ENCODE assay signal across 21 cellular contexts in genomic region chr1:3685229-3685628, GRCh38. TPM values are rescaled to one million over a fixed set of nuclear protein-coding genes. Genes with fewer than 3 reads are reported as not detected.
"Had no signal": no experiment of that assay in that cellular context is flagged by ENCODE, and none has a peak within 500 bp of the region (broad histone marks: within the 10 kb centered on the region; RNA-seq: fewer than 3 reads in every experiment).

No MANE protein-coding gene starts in this region.

- H3K4me3 ChIP-seq: esophagus squamous epithelium, mucosa of descending colon, right atrium auricular region, sigmoid colon, transverse colon had no signal

- H3K27me3 ChIP-seq: right atrium auricular region, testis had no signal

- H3K9me3 ChIP-seq: esophagus squamous epithelium, mucosa of descending colon, right atrium auricular region, sigmoid colon, testis, transverse colon had no signal

- H3K27ac ChIP-seq: esophagus squamous epithelium, right atrium auricular region, sigmoid colon, skin epidermis, testis, transverse colon had no signal

- DNase-seq: effector memory CD8-positive, alpha-beta T cell; esophagus squamous epithelium; foreskin fibroblast; immature natural killer cell; kidney; left cardiac atrium; left ventricle myocardium superior; mucosa of descending colon; naive thymus-derived CD8-positive, alpha-beta T cell; posterior cingulate gyrus; sigmoid colon; stimulated activated CD4-positive, alpha-beta T cell treated with anti-CD3 and anti-CD28 coated beads, Interleukin-2, amount 100 ng/mL, for 24 hours; stimulated activated CD4-positive, alpha-beta T cell treated with anti-CD3 and anti-CD28 coated beads, Interleukin-4, amount 100 ng/mL, for 4 hours; stimulated activated naive B cell treated with anti-CD40 and anti-IgM and Interleukin-4, amounts not matched to agents 10 μg/mL and 1 μg/mL and 100 μg/mL, for 72 hours; stimulated activated naive CD8-positive, alpha-beta T cell treated with anti-CD3 and anti-CD28 coated beads, Interleukin-15, amount 100 ng/mL, for 72 hours; testis; transverse colon had no signal

- H3K4me1 ChIP-seq: right atrium auricular region, testis, transverse colon had no signal

- H3K36me3 ChIP-seq: esophagus squamous epithelium, right atrium auricular region, sigmoid colon, transverse colon had no signal

- ATAC-seq: effector memory CD8-positive, alpha-beta T cell; left cardiac atrium; left ventricle myocardium superior; mucosa of descending colon; naive thymus-derived CD8-positive, alpha-beta T cell; stimulated activated naive B cell treated with anti-CD40 and anti-IgM and Interleukin-4, amounts not matched to agents 10 μg/mL and 1 μg/mL and 100 μg/mL, for 72 hours; stimulated activated naive CD8-positive, alpha-beta T cell treated with anti-CD3 and anti-CD28 coated beads, Interleukin-15, amount 100 ng/mL, for 72 hours had no signal

RNA-seq across cellular contexts. Expression of gene TP73, which starts 32.9 kb away (rescaled TPM):
- total RNA-seq: epithelial cell of proximal tubule; mesenteric fat pad; naive thymus-derived CD8-positive, alpha-beta T cell; sigmoid colon had no signal
